Comparison of ENCODE assay signal across 1 cellular context in the genomic region with DNA sequence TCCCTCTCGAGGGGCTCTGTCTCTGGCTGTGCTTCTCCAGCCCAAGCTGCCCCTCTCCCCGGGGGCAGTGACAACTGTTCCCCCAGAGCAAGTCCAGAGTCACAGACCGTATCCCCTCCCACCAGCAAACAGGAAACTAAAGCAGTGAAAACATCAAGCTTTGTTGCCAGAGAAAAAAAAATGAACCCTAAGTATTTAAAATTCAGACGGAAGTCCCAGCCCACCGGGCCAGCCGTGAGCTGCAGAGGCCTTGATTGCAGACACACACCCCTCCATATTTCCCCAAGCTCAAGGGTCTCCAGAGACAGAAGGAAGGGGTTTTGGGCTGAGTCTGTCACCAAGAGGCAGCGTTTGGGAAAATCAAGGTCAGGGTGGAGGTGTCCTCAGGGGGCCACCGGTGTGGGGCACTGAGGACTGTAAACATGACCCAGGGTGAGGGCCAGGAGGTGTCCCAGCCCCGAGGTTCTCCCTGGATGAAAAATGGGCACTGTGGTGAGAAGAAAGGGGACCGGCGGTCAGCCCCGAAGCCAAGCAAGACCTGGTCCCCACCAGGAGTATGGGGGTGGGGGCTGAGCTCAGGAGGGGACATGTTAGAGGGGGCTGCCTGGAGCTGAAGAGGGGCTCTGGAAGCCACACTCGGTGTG.
TF ChIP-seq lines count a peak whose summit lies in the region.

No MANE protein-coding gene starts in this region.

TF ChIP-seq in HepG2, 621 proteins besides CTCF, POLR2A, EP300 and RAD21 (continues in another document):
- TF ChIP-seq, protein P1, sequence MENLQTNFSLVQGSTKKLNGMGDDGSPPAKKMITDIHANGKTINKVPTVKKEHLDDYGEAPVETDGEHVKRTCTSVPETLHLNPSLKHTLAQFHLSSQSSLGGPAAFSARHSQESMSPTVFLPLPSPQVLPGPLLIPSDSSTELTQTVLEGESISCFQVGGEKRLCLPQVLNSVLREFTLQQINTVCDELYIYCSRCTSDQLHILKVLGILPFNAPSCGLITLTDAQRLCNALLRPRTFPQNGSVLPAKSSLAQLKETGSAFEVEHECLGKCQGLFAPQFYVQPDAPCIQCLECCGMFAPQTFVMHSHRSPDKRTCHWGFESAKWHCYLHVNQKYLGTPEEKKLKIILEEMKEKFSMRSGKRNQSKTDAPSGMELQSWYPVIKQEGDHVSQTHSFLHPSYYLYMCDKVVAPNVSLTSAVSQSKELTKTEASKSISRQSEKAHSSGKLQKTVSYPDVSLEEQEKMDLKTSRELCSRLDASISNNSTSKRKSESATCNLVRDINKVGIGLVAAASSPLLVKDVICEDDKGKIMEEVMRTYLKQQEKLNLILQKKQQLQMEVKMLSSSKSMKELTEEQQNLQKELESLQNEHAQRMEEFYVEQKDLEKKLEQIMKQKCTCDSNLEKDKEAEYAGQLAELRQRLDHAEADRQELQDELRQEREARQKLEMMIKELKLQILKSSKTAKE (CRISPR knock-in tag; IDR thresholded peaks at IDR 0.05; ENCODE audit: borderline replicate concordance) = peak; percentile 58; the same call in 1 of the 2 replicates
- TF ChIP-seq MYNN (CRISPR knock-in tag; IDR thresholded peaks at IDR 0.05; ENCODE audit: low read depth) = no peak
- TF ChIP-seq, protein P2, sequence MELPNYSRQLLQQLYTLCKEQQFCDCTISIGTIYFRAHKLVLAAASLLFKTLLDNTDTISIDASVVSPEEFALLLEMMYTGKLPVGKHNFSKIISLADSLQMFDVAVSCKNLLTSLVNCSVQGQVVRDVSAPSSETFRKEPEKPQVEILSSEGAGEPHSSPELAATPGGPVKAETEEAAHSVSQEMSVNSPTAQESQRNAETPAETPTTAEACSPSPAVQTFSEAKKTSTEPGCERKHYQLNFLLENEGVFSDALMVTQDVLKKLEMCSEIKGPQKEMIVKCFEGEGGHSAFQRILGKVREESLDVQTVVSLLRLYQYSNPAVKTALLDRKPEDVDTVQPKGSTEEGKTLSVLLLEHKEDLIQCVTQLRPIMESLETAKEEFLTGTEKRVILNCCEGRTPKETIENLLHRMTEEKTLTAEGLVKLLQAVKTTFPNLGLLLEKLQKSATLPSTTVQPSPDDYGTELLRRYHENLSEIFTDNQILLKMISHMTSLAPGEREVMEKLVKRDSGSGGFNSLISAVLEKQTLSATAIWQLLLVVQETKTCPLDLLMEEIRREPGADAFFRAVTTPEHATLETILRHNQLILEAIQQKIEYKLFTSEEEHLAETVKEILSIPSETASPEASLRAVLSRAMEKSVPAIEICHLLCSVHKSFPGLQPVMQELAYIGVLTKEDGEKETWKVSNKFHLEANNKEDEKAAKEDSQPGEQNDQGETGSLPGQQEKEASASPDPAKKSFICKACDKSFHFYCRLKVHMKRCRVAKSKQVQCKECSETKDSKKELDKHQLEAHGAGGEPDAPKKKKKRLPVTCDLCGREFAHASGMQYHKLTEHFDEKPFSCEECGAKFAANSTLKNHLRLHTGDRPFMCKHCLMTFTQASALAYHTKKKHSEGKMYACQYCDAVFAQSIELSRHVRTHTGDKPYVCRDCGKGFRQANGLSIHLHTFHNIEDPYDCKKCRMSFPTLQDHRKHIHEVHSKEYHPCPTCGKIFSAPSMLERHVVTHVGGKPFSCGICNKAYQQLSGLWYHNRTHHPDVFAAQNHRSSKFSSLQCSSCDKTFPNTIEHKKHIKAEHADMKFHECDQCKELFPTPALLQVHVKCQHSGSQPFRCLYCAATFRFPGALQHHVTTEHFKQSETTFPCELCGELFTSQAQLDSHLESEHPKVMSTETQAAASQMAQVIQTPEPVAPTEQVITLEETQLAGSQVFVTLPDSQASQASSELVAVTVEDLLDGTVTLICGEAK (IDR thresholded peaks at IDR 0.05) = no peak
- TF ChIP-seq, protein P2 (CRISPR knock-in tag; IDR thresholded peaks at IDR 0.05) = 0 out of 2 replicates have a peak, but pooled peaks have one; percentile 22
- TF ChIP-seq, protein P3, sequence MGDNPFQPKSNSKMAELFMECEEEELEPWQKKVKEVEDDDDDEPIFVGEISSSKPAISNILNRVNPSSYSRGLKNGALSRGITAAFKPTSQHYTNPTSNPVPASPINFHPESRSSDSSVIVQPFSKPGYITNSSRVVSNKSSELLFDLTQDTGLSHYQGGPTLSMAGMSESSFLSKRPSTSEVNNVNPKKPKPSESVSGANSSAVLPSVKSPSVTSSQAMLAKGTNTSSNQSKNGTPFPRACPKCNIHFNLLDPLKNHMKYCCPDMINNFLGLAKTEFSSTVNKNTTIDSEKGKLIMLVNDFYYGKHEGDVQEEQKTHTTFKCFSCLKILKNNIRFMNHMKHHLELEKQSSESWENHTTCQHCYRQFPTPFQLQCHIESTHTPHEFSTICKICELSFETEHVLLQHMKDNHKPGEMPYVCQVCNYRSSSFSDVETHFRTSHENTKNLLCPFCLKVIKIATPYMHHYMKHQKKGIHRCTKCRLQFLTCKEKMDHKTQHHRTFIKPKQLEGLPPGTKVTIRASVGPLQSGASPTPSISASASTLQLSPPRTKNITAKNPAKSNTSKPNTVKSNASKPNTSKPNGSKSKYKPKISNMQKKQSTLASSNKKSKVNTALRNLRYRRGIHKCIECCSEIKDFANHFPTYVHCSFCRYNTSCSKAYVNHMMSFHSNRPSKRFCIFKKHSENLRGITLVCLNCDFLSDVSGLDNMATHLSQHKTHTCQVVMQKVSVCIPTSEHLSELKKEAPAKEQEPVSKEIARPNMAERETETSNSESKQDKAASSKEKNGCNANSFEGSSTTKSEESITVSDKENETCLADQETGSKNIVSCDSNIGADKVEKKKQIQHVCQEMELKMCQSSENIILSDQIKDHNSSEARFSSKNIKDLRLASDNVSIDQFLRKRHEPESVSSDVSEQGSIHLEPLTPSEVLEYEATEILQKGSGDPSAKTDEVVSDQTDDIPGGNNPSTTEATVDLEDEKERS (CRISPR knock-in tag; IDR thresholded peaks at IDR 0.05) = no peak
- no peak for TF ChIP-seq MED13 (CRISPR knock-in tag; IDR thresholded peaks at IDR 0.05)
- no peak for TF ChIP-seq PRPF4 (IDR thresholded peaks at IDR 0.05; ENCODE audit: low read depth, low read length, poor library complexity, severe bottlenecking)
- peak; percentile 48 for TF ChIP-seq SAP130 (CRISPR knock-in tag; IDR thresholded peaks at IDR 0.05; ENCODE audit: low read depth)
- TF ChIP-seq ATAD3A (CRISPR knock-in tag; IDR thresholded peaks at IDR 0.05) = no peak
- TF ChIP-seq, protein P4, sequence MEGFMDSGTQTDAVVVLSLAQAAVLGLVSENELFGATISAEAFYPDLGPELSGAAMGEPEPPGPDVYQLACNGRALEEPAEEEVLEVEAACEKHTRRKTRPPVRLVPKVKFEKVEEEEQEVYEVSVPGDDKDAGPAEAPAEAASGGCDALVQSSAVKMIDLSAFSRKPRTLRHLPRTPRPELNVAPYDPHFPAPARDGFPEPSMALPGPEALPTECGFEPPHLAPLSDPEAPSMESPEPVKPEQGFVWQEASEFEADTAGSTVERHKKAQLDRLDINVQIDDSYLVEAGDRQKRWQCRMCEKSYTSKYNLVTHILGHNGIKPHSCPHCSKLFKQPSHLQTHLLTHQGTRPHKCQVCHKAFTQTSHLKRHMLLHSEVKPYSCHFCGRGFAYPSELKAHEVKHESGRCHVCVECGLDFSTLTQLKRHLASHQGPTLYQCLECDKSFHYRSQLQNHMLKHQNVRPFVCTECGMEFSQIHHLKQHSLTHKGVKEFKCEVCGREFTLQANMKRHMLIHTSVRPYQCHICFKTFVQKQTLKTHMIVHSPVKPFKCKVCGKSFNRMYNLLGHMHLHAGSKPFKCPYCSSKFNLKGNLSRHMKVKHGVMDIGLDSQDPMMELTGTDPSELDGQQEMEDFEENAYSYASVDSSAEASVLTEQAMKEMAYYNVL (CRISPR knock-in tag; IDR thresholded peaks at IDR 0.05; ENCODE audit: borderline replicate concordance) = peak; percentile 44; the same call in 1 of the 2 replicates
- 0 out of 2 replicates have a peak, but pooled peaks have one; percentile 26 for TF ChIP-seq ZBTB37 (CRISPR knock-in tag; IDR thresholded peaks at IDR 0.05)
- TF ChIP-seq PRMT3 (CRISPR knock-in tag; IDR thresholded peaks at IDR 0.05; ENCODE audit: borderline replicate concordance, low read depth) = no peak
- TF ChIP-seq PHF21A (CRISPR knock-in tag; IDR thresholded peaks at IDR 0.05) = peak; percentile 14; the same call in 1 of the 2 replicates
- TF ChIP-seq, protein P5, sequence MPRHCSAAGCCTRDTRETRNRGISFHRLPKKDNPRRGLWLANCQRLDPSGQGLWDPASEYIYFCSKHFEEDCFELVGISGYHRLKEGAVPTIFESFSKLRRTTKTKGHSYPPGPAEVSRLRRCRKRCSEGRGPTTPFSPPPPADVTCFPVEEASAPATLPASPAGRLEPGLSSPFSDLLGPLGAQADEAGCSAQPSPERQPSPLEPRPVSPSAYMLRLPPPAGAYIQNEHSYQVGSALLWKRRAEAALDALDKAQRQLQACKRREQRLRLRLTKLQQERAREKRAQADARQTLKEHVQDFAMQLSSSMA (CRISPR knock-in tag; IDR thresholded peaks at IDR 0.05) = no peak
- TF ChIP-seq GABPA (IDR thresholded peaks at IDR 0.05; ENCODE audit: low read depth, low read length) = no peak
- 0 out of 2 replicates have a peak, but pooled peaks have one; percentile 27 for TF ChIP-seq GABPA (CRISPR knock-in tag; IDR thresholded peaks at IDR 0.05; ENCODE audit: low read depth)
- TF ChIP-seq ZNF678 (CRISPR knock-in tag; IDR thresholded peaks at IDR 0.05) = no peak
- TF ChIP-seq REXO4 (CRISPR knock-in tag; IDR thresholded peaks at IDR 0.05; ENCODE audit: borderline replicate concordance) = no peak
- TF ChIP-seq, protein P6, sequence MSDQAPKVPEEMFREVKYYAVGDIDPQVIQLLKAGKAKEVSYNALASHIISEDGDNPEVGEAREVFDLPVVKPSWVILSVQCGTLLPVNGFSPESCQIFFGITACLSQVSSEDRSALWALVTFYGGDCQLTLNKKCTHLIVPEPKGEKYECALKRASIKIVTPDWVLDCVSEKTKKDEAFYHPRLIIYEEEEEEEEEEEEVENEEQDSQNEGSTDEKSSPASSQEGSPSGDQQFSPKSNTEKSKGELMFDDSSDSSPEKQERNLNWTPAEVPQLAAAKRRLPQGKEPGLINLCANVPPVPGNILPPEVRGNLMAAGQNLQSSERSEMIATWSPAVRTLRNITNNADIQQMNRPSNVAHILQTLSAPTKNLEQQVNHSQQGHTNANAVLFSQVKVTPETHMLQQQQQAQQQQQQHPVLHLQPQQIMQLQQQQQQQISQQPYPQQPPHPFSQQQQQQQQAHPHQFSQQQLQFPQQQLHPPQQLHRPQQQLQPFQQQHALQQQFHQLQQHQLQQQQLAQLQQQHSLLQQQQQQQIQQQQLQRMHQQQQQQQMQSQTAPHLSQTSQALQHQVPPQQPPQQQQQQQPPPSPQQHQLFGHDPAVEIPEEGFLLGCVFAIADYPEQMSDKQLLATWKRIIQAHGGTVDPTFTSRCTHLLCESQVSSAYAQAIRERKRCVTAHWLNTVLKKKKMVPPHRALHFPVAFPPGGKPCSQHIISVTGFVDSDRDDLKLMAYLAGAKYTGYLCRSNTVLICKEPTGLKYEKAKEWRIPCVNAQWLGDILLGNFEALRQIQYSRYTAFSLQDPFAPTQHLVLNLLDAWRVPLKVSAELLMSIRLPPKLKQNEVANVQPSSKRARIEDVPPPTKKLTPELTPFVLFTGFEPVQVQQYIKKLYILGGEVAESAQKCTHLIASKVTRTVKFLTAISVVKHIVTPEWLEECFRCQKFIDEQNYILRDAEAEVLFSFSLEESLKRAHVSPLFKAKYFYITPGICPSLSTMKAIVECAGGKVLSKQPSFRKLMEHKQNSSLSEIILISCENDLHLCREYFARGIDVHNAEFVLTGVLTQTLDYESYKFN (CRISPR knock-in tag; conservative IDR thresholded peaks at IDR 0.05) = peak; percentile 59
- TF ChIP-seq AGO2 (optimal IDR thresholded peaks at IDR 0.05; ENCODE audit: low read depth, low read length) = peak; percentile 2
- TF ChIP-seq, protein P7, sequence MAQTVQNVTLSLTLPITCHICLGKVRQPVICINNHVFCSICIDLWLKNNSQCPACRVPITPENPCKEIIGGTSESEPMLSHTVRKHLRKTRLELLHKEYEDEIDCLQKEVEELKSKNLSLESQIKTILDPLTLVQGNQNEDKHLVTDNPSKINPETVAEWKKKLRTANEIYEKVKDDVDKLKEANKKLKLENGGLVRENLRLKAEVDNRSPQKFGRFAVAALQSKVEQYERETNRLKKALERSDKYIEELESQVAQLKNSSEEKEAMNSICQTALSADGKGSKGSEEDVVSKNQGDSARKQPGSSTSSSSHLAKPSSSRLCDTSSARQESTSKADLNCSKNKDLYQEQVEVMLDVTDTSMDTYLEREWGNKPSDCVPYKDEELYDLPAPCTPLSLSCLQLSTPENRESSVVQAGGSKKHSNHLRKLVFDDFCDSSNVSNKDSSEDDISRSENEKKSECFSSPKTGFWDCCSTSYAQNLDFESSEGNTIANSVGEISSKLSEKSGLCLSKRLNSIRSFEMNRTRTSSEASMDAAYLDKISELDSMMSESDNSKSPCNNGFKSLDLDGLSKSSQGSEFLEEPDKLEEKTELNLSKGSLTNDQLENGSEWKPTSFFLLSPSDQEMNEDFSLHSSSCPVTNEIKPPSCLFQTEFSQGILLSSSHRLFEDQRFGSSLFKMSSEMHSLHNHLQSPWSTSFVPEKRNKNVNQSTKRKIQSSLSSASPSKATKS (CRISPR knock-in tag; IDR thresholded peaks at IDR 0.05) = no peak
